Comparison of ENCODE assay signal across 31 cellular contexts in genomic region chr1:119790481-119791198, GRCh38. TPM values are rescaled to one million over a fixed set of nuclear protein-coding genes. Genes with fewer than 3 reads are reported as not detected.
DNase-seq lines count a peak whose midpoint lies in the region; ATAC-seq and TF ChIP-seq lines count a peak whose summit lies in the region.
"Had no signal": no experiment of that assay in that cellular context is flagged by ENCODE, and none has a peak within 500 bp of the region (broad histone marks: within the 10 kb centered on the region; RNA-seq: fewer than 3 reads in every experiment).

No MANE protein-coding gene starts in this region.

- H3K4me1 Mint-ChIP-seq in Calu3 (ENCODE audit: low read depth, unreplicated experiment), result peaks cover 65% of the 10 kb centered on the region
- H3K4me1 Mint-ChIP-seq in endodermal cell, result peaks cover 20% of the 10 kb centered on the region
- H3K4me1 Mint-ChIP-seq in progenitor cell of endocrine pancreas (ENCODE audit: low read depth), result peaks cover 51% of the 10 kb centered on the region
- H3K4me1 Mint-ChIP-seq: activated naive CD4-positive, alpha-beta T cell treated with anti-CD3 and anti-CD28 coated beads, Interleukin-2, amount 50 U/mL, for 24 hours had no signal

- H3K4me1 ChIP-seq in endodermal cell (ENCODE audit: control insufficient read depth, insufficient read depth, low read length), result peaks cover 4% of the 10 kb centered on the region
- H3K4me1 ChIP-seq in mesendoderm (ENCODE audit: control insufficient read depth, low read depth, low read length), result no peaks in the 10 kb centered on the region
- H3K4me1 ChIP-seq: BLaER1, prostate gland, upper lobe of left lung had no signal

- 72 to 93% methylated on average over 6 to 9 of the region's 9 CpGs for WGBS in endodermal cell (ENCODE audit: insufficient coverage in 1 of 2, insufficient read length in 1 of 2), 2 experiments
- WGBS in mesendoderm (ENCODE audit: extremely low coverage, insufficient coverage, low lambda C conversion rate), result no CpG with 5 or more reads among the region's 9 CpGs

- H3K18ac ChIP-seq in mesendoderm (ENCODE audit: low read length), result no peak overlapping the region

- H3K27me3 ChIP-seq in endodermal cell (ENCODE audit: control insufficient read depth, insufficient read depth, low read length, poor library complexity, severe bottlenecking) (no peaks in the 10 kb centered on the region), mesendoderm (ENCODE audit: insufficient read depth, low read length, poor library complexity) (no peaks in the 10 kb centered on the region)
- H3K27me3 ChIP-seq: BLaER1, upper lobe of left lung had no signal

- H3K56ac ChIP-seq in mesendoderm (ENCODE audit: low read length), result no peak overlapping the region

- H3K9me3 ChIP-seq in endodermal cell (ENCODE audit: control insufficient read depth, low read length), result no peaks in the 10 kb centered on the region
- H3K9me3 ChIP-seq: BLaER1, prostate gland, upper lobe of left lung had no signal

- intact Hi-C loops in Calu3 (cut with micrococcal nuclease; ENCODE audit: unreplicated experiment), result no loop called here

- H3K23ac ChIP-seq in mesendoderm (ENCODE audit: low read length), result no peak overlapping the region

- H3K9ac ChIP-seq in endodermal cell (ENCODE audit: extremely low read depth, low read length, poor library complexity, severe bottlenecking) (no peak overlapping the region), mesendoderm (ENCODE audit: low read length) (no peak overlapping the region)
- H3K9ac ChIP-seq: BLaER1 had no signal

- H3K27ac ChIP-seq in endodermal cell (ENCODE audit: low read depth, low read length) (peak overlapping the region; percentile 36), mesendoderm (ENCODE audit: low read depth, low read length) (no peak overlapping the region)
- H3K27ac ChIP-seq: BLaER1, prostate gland, upper lobe of left lung had no signal

- CTCF ChIA-PET in Calu3 (lab: Charles Lee), result no interaction called here

- no peak overlapping the region for H2BK15ac ChIP-seq in mesendoderm (replicated peaks; ENCODE audit: low read depth)

- H2BK120ac ChIP-seq in mesendoderm (ENCODE audit: low read depth, low read length), result no peak overlapping the region

- H3K4me3 ChIP-seq in endodermal cell (ENCODE audit: low read length) (peak overlapping the region; percentile 23), mesendoderm (ENCODE audit: low read length) (no peak overlapping the region)
- H3K4me3 ChIP-seq: BLaER1, GM12878, prostate gland, upper lobe of left lung had no signal

- BruUV-seq in Calu3 (replicated peaks; lab: Mats Ljungman, UMichigan), result no TSS peak

- H3K27me3 Mint-ChIP-seq in Calu3 (ENCODE audit: unreplicated experiment) (no peaks in the 10 kb centered on the region), endodermal cell (ENCODE audit: insufficient read depth) (no peaks in the 10 kb centered on the region), progenitor cell of endocrine pancreas (no peaks in the 10 kb centered on the region)

- H3K9me3 Mint-ChIP-seq in Calu3 (ENCODE audit: low read depth, unreplicated experiment), result no peaks in the 10 kb centered on the region
- peaks cover 3% of the 10 kb centered on the region for H3K9me3 Mint-ChIP-seq in endodermal cell
- H3K9me3 Mint-ChIP-seq in progenitor cell of endocrine pancreas (ENCODE audit: low read depth), result no peaks in the 10 kb centered on the region
- H3K9me3 Mint-ChIP-seq: activated naive CD4-positive, alpha-beta T cell treated with anti-CD3 and anti-CD28 coated beads, Interleukin-2, amount 50 U/mL, for 24 hours; natural killer cell treated with Interleukin-12 subunit alpha and Interleukin-12 subunit beta and Interleukin-15 and Interleukin-18, amount 100 ng/mL, for 72 hours; WTC11 had no signal

- H3K36me3 ChIP-seq in endodermal cell (ENCODE audit: control insufficient read depth, insufficient read depth, low read length), result no peaks in the 10 kb centered on the region
- H3K36me3 ChIP-seq in mesendoderm (ENCODE audit: control insufficient read depth, insufficient read depth, low read length), result no peaks in the 10 kb centered on the region
- H3K36me3 ChIP-seq: BLaER1, prostate gland, upper lobe of left lung had no signal

- H4K5ac ChIP-seq in mesendoderm (ENCODE audit: low read length), result no peak overlapping the region

- no peaks in the 10 kb centered on the region for H3K79me2 ChIP-seq in mesendoderm (ENCODE audit: control insufficient read depth, insufficient read depth, low read length)

- H2BK5ac ChIP-seq in mesendoderm (ENCODE audit: low read length), result no peak overlapping the region

- ATAC-seq in GM18868 (IDR thresholded peaks at IDR 0.05; ENCODE audit: unreplicated experiment), result no peak
- ATAC-seq: activated CD8-positive, alpha-beta memory T cell treated with anti-CD3 and anti-CD28 coated beads, Interleukin-2, amount 10 ng/mL, durations not matched to agents 7 days and 5 days; GM12878; natural killer cell treated with Interleukin-12 subunit alpha and Interleukin-12 subunit beta and Interleukin-15 and Interleukin-18, amount 100 ng/mL, for 72 hours; WTC11 had no signal

- peak overlapping the region; percentile 60 for H3K27ac Mint-ChIP-seq in Calu3 (ENCODE audit: unreplicated experiment)
- peak overlapping the region; percentile 82 for H3K27ac Mint-ChIP-seq in endodermal cell
- peak overlapping the region; percentile 98 for H3K27ac Mint-ChIP-seq in progenitor cell of endocrine pancreas
- H3K27ac Mint-ChIP-seq: activated CD8-positive, alpha-beta memory T cell treated with anti-CD3 and anti-CD28 coated beads, Interleukin-2, amount 10 ng/mL, durations not matched to agents 7 days and 5 days; activated naive CD4-positive, alpha-beta T cell treated with anti-CD3 and anti-CD28 coated beads, Interleukin-2, amount 50 U/mL, for 24 hours; natural killer cell treated with Interleukin-12 subunit alpha and Interleukin-12 subunit beta and Interleukin-15 and Interleukin-18, amount 100 ng/mL, for 72 hours; WTC11 had no signal

- H3K36me3 Mint-ChIP-seq in Calu3 (ENCODE audit: insufficient read depth, unreplicated experiment), result peaks cover 8% of the 10 kb centered on the region
- no peaks in the 10 kb centered on the region for H3K36me3 Mint-ChIP-seq in endodermal cell (ENCODE audit: low read depth)
- H3K36me3 Mint-ChIP-seq in progenitor cell of endocrine pancreas (ENCODE audit: insufficient read depth), result no peaks in the 10 kb centered on the region
- H3K36me3 Mint-ChIP-seq: activated CD8-positive, alpha-beta memory T cell treated with anti-CD3 and anti-CD28 coated beads, Interleukin-2, amount 10 ng/mL, durations not matched to agents 7 days and 5 days; activated naive CD4-positive, alpha-beta T cell treated with anti-CD3 and anti-CD28 coated beads, Interleukin-2, amount 50 U/mL, for 24 hours; natural killer cell treated with Interleukin-12 subunit alpha and Interleukin-12 subunit beta and Interleukin-15 and Interleukin-18, amount 100 ng/mL, for 72 hours; WTC11 had no signal

- H3K4me3 Mint-ChIP-seq in Calu3 (ENCODE audit: low read depth, unreplicated experiment) (no peak overlapping the region), endodermal cell (no peak overlapping the region), progenitor cell of endocrine pancreas (ENCODE audit: low read depth) (no peak overlapping the region)
- H3K4me3 Mint-ChIP-seq: activated CD8-positive, alpha-beta memory T cell treated with anti-CD3 and anti-CD28 coated beads, Interleukin-2, amount 10 ng/mL, durations not matched to agents 7 days and 5 days; activated naive CD4-positive, alpha-beta T cell treated with anti-CD3 and anti-CD28 coated beads, Interleukin-2, amount 50 U/mL, for 24 hours; natural killer cell treated with Interleukin-12 subunit alpha and Interleukin-12 subunit beta and Interleukin-15 and Interleukin-18, amount 100 ng/mL, for 72 hours; WTC11 had no signal

- TF ChIP-seq CTCF in Calu3 (IDR thresholded peaks at IDR 0.05; ENCODE audit: unreplicated experiment), result no peak
- no peak for TF ChIP-seq CTCF in endodermal cell (conservative IDR thresholded peaks at IDR 0.05)
- no peak for TF ChIP-seq CTCF in progenitor cell of endocrine pancreas (IDR thresholded peaks at IDR 0.05; ENCODE audit: unreplicated experiment)
- no peak for TF ChIP-seq CTCF in GM20000 (IDR thresholded peaks at IDR 0.05; ENCODE audit: extremely low read depth, missing control alignments)

- H4K8ac ChIP-seq in mesendoderm (ENCODE audit: low read depth, low read length), result no peak overlapping the region

- no peak overlapping the region for H3K4me2 ChIP-seq in mesendoderm (ENCODE audit: low read length)
- H3K4me2 ChIP-seq: BLaER1 had no signal

- peak overlapping the region; percentile 46 for H3K4ac ChIP-seq in mesendoderm (ENCODE audit: low read depth, low read length)

- no peak overlapping the region for H2AK5ac ChIP-seq in mesendoderm (ENCODE audit: low read length)

- no peak for DNase-seq in Calu3
- DNase-seq in endodermal cell, result no peak
- no peak for DNase-seq in mesendoderm
- DNase-seq in progenitor cell of endocrine pancreas (ENCODE audit: low spot score, unreplicated experiment), result no peak
- DNase-seq in NCI-H748 (lab: John Stamatoyannopoulos, UW; ENCODE audit: unreplicated experiment), result no peak
- DNase-seq in GM20000 (ENCODE audit: low spot score), result no peak
- no peak for DNase-seq in C1 segment of cervical spinal cord (lab: John Stamatoyannopoulos, UW)
- DNase-seq: activated CD4-positive, alpha-beta T cell treated with anti-CD3 and anti-CD28 coated beads, Interleukin-2, amount 50 U/mL, for 1 hour; activated CD8-positive, alpha-beta memory T cell treated with anti-CD3 and anti-CD28 coated beads, Interleukin-2, amount 10 ng/mL, durations not matched to agents 7 days and 5 days; aorta; central memory CD4-positive, alpha-beta T cell; IMR-90; kidney glomerular epithelial cell; mesenchymal stem cell; NCI-H1105 treated with DMSO at 0.1 percent for 48 hours; NCI-H2081; SHP77 treated with DMSO at 0.1 percent for 48 hours; SW 1271; upper lobe of left lung had no signal

- H3K79me1 ChIP-seq in mesendoderm (ENCODE audit: low read length), result no peaks in the 10 kb centered on the region

RNA-seq across cellular contexts. Expression of gene REG4, which starts 20.6 kb away (rescaled TPM):
- total RNA-seq in Calu3 (2022) (not detected in 2 replicates), endodermal cell (not detected), progenitor cell of endocrine pancreas (0.40 and 0.67 TPM in 2 replicates)
- not detected for polyA plus RNA-seq in endodermal cell (2013, experiment 1 of 2)
- not detected for polyA plus RNA-seq in endodermal cell (2013, experiment 2 of 2)
- not detected for polyA plus RNA-seq in mesendoderm (2013, experiment 1 of 2)
- not detected for polyA plus RNA-seq in mesendoderm (2013, experiment 2 of 2)
- total RNA-seq: aorta, Daoy, dermis microvascular lymphatic vessel endothelial cell, endothelial cell of umbilical vein, GM12878, IMR-90, NCI-H460, upper lobe of left lung had no signal
- polyA plus RNA-seq: endothelial cell of umbilical vein, GM12878, IMR-90 had no signal

RNA-seq across cellular contexts. Expression of gene HMGCS2, which starts 21.9 kb away (rescaled TPM):
- total RNA-seq in Calu3 (2022) (not detected in 2 replicates), endodermal cell (not detected), progenitor cell of endocrine pancreas (105 and 112 TPM in 2 replicates)
- 0.64 TPM for polyA plus RNA-seq in endodermal cell (2013, experiment 1 of 2)
- 0.91 TPM for polyA plus RNA-seq in endodermal cell (2013, experiment 2 of 2)
- not detected for polyA plus RNA-seq in mesendoderm (2013, experiment 1 of 2)
- not detected for polyA plus RNA-seq in mesendoderm (2013, experiment 2 of 2)
- total RNA-seq: activated CD8-positive, alpha-beta memory T cell treated with anti-CD3 and anti-CD28 coated beads, Interleukin-2, amount 10 ng/mL, durations not matched to agents 7 days and 5 days; aorta; Daoy; dermis microvascular lymphatic vessel endothelial cell; endothelial cell of umbilical vein; IMR-90; M059J; natural killer cell treated with Interleukin-12 subunit alpha and Interleukin-12 subunit beta and Interleukin-15 and Interleukin-18, amount 100 ng/mL, for 72 hours; NCI-H460 had no signal
- polyA plus RNA-seq: endothelial cell of umbilical vein, GM12878, IMR-90 had no signal

Comparison
In these comparisons a context has a peak if more than half of its experiments do, and no peak if none do; other contexts are left out.
1. RNA of gene HMGCS2, which starts 21.9 kb away (total RNA-seq): 105 to 112 TPM in progenitor cell of endocrine pancreas; not detected in endodermal cell and not detected in Calu3; every median in the first group is over 10 times any median in the second.
2. Peak in every context shown above with its lines, with median percentiles within 50 percentile points of each other: H3K27ac Mint-ChIP-seq.